ENCODE assay signal across 8 cellular contexts in genomic region chr17:4899341-4900230, GRCh38. TPM values are rescaled to one million over a fixed set of nuclear protein-coding genes. Genes with fewer than 3 reads are reported as not detected.
A peak's percentile ranks its signal among the peaks of the same experiment; 100 is the strongest.
DNase-seq lines count a peak whose midpoint lies in the region; ATAC-seq lines count a peak whose summit lies in the region.

Gene C17orf107, plus strand, starts transcription at chr17:4899536. Its CDS starts 227 bp downstream, at chr17:4899763.

- intact Hi-C loops in left colon (cut with DNase I, micrococcal nuclease): no loop called here

- no peak within 1 kb of the TSS for H3K9ac ChIP-seq in BLaER1

- ATAC-seq in HG02870 (IDR thresholded peaks at IDR 0.05; ENCODE audit: unreplicated experiment): peak; percentile 41
- ATAC-seq in left colon: peak; percentile 73
- no peak for ATAC-seq in GM21381 (IDR thresholded peaks at IDR 0.05; ENCODE audit: unreplicated experiment)

- H4K20me1 ChIP-seq in BLaER1: no peaks in the 10 kb centered on the region

- H3K4me2 ChIP-seq in BLaER1: peak within 1 kb of the TSS; percentile 77

- H3K36me3 ChIP-seq in BLaER1: peaks cover 30% of the 10 kb centered on the region

- peak within 1 kb of the TSS; percentile 61 for H3K4me3 ChIP-seq in BLaER1

- DNase-seq in activated CD4-positive, alpha-beta T cell treated with anti-CD3 and anti-CD28 coated beads for 24 hours (ENCODE audit: low read depth in 2 of 2): peak; percentile 91 to 93
- DNase-seq in cerebellum (ENCODE audit: low spot score): peak; percentile 88
- peak; percentile 83 to 94 for DNase-seq in left colon
- DNase-seq in stimulated activated CD4-positive, alpha-beta T cell treated with anti-CD3 and anti-CD28 coated beads, Interleukin-1b, Interleukin-23, amount 100 ng/mL, for 48 hours: peak; percentile 95
- DNase-seq in D341Med (ENCODE audit: low spot score): no peak

- peaks cover 54% of the 10 kb centered on the region for H3K4me1 ChIP-seq in BLaER1

- H3K9me3 ChIP-seq in BLaER1: no peaks in the 10 kb centered on the region

- no peak within 1 kb of the TSS for H3K27ac ChIP-seq in BLaER1

- H3K27me3 ChIP-seq in BLaER1: peaks cover 35% of the 10 kb centered on the region

RNA-seq across cellular contexts. Expression of gene C17orf107, which starts in this region (rescaled TPM):
- total RNA-seq in cerebellum (4.3 TPM), left colon (1 to 10 TPM; 1.3 to 1.8 TPM)
